Comparison of ENCODE assay signal across 8 cellular contexts in genomic region chr9:97411789-97412627, GRCh38. TPM values are rescaled to one million over a fixed set of nuclear protein-coding genes. Genes with fewer than 3 reads are reported as not detected.
DNase-seq lines count a peak whose midpoint lies in the region; ATAC-seq and TF ChIP-seq lines count a peak whose summit lies in the region.

TDRD7 (plus strand) TSS chr9:97412096; CDS start chr9:97428466, 16,370 bp downstream.

- no TSS peak for BruUV-seq in A673 (replicated peaks; lab: Mats Ljungman, UMichigan)

- H3K9me3 ChIP-seq in A673 (ENCODE audit: low read depth, low read length, poor library complexity, severe bottlenecking), result no peaks in the 10 kb centered on the region

- POLR2A ChIA-PET in A673 (lab: Charles Lee; ENCODE audit: low non-redundant PET), result no interaction called here

- no peak within 1 kb of the TSS for H3K27ac ChIP-seq in A673 (ENCODE audit: low read depth, low read length, poor library complexity, severe bottlenecking)

- CTCF ChIA-PET in A673 (lab: Charles Lee), result interaction anchor here (0.5 to 1.5 kb wide), 4 partner anchors 187 to 764 kb away, joined by 3 to 7 read pairs (median 4); no protein-coding TSS in a partner anchor

- H3K27me3 ChIP-seq in A673 (replicated peaks; ENCODE audit: insufficient read depth, low read depth, low read length, poor library complexity), result peaks cover 5% of the 10 kb centered on the region

- no peaks in the 10 kb centered on the region for H3K36me3 ChIP-seq in A673 (ENCODE audit: insufficient read depth, low read length, poor library complexity, severe bottlenecking)

- intact Hi-C loops in A673 (cut with micrococcal nuclease; ENCODE audit: unreplicated experiment), result loop anchor here (1.0 kb wide), 2 partner anchors 186 to 203 kb away; no protein-coding TSS in a partner anchor

- H3K4me1 ChIP-seq in A673 (ENCODE audit: insufficient read depth, low read length, poor library complexity, severe bottlenecking), result no peaks in the 10 kb centered on the region

- ATAC-seq in GM18517 (IDR thresholded peaks at IDR 0.05; ENCODE audit: unreplicated experiment) (peak; percentile 78), HG03025 (IDR thresholded peaks at IDR 0.05; ENCODE audit: low FRiP score, unreplicated experiment) (peak; percentile 81)
- peak; percentile 86 to 87 for ATAC-seq in activated CD4-positive, CD25-positive, alpha-beta regulatory T cell treated with anti-CD3 and anti-CD28 coated beads, Interleukin-2, amount 50 U/mL, for 24 hours

- DNase-seq in A673 (ENCODE audit: low spot score) (peak; percentile 87), NCI-H2171 (lab: John Stamatoyannopoulos, UW) (peak; percentile 76), cerebellar cortex (ENCODE audit: low spot score) (peak; percentile 59), kidney glomerular epithelial cell (lab: John Stamatoyannopoulos, UW) (peak; percentile 43)
- peak; percentile 74 to 86 for DNase-seq in stimulated activated CD4-positive, alpha-beta T cell treated with anti-CD3 and anti-CD28 coated beads, Interleukin-15, amount 100 ng/mL, for 48 hours (ENCODE audit: low read depth in 2 of 2)

- peak within 1 kb of the TSS; percentile 82 for H3K4me3 ChIP-seq in A673 (ENCODE audit: low read depth, low read length, poor library complexity, severe bottlenecking)

- peak; percentile 93 for TF ChIP-seq CTCF in A673 (conservative IDR thresholded peaks at IDR 0.05; ENCODE audit: low read depth, low read length)

RNA-seq across cellular contexts. Expression of gene TDRD7, which starts in this region (rescaled TPM):
- total RNA-seq in A673 (2021), result 3.6 and 4.9 TPM in 2 replicates
